In the genomic region with DNA sequence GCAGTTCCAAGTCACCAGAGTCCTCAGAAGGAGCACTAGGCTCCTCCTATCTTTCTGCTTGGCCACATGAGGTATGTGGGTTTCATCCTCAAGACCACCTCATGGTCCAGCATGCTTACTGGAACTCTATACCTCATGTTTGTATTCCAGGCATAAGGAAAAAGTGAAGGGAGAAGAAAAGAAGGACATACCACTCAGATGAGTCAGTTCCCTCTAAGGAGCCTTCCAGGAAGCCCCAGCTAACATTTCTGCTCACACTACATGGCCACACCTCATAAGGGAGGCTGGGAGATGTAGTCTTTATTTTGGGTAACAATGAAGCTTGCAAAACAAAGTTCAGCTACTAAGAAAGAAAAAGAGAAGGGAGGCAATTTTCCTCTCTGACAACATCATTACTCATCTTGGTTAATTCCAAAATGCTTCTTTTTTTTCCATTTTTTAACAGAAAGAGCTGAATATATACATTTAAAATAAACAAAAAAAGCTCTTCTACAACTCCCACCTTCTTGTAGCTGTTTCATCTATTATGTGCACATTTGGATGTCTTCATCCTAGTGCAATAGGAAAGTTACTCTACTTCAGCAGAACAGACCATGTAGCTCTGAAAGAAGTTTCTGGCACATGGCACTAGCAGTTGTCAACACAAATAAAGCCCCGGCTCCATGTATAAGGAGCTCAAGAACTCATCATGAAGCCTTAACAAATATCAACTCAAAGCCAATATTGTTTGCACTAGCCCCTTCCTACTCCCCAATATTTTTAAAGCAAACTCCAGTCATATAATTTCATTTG, we compare ENCODE assay signal across 10 cellular contexts.
DNase-seq lines count a peak whose midpoint lies in the region; ATAC-seq, FAIRE-seq and TF ChIP-seq lines count a peak whose summit lies in the region.
"Had no signal": no experiment of that assay in that cellular context is flagged by ENCODE, and none has a peak within 500 bp of the region (broad histone marks: within the 10 kb centered on the region; RNA-seq: fewer than 3 reads in every experiment).

No MANE protein-coding gene starts in this region.

- DNase-seq in AG08396 (ENCODE audit: low spot score) (peak; percentile 73), Kasumi-1 (lab: John Stamatoyannopoulos, UW) (peak; percentile 8 to 23), K562 (ENCODE audit: extremely low read depth in 1 of 4, low spot score in 3 of 4) (no peak), kidney glomerular epithelial cell (lab: John Stamatoyannopoulos, UW) (peak; percentile 90), nucleus accumbens (lab: John Stamatoyannopoulos, UW) (no peak)
- no peak for DNase-seq in activated effector memory CD4-positive, alpha-beta T cell treated with anti-CD3 and anti-CD28 coated beads, Interleukin-2, amount 50 U/mL, for 16 hours
- no peak for DNase-seq in activated CD4-positive, alpha-beta T cell treated with anti-CD3 and anti-CD28 coated beads for 48 hours
- DNase-seq: activated naive CD4-positive, alpha-beta T cell treated with Interleukin-2 at 50 U/mL for 16 hours had no signal

- H3K27me3 ChIP-seq in K562 (ENCODE audit: control insufficient read depth in 2 of 2, insufficient read depth in 2 of 2, low read length in 2 of 2), result no peaks in the 10 kb centered on the region; a peak in 1 of 5 replicates

- no peaks in the 10 kb centered on the region for H4K20me1 ChIP-seq in K562 (replicated peaks; ENCODE audit: control insufficient read depth, insufficient read depth, low read length)

- no peak for TF ChIP-seq POLR2A in K562 (conservative IDR thresholded peaks at IDR 0.05)

- H3K4me2 ChIP-seq in K562 (ENCODE audit: insufficient read depth, low read length), result no peak overlapping the region

- H3K9me3 ChIP-seq in K562 (replicated peaks; ENCODE audit: control insufficient read depth, insufficient read depth, low read depth, low read length), result no peaks in the 10 kb centered on the region

- H3K79me2 ChIP-seq in K562 (ENCODE audit: control insufficient read depth, insufficient read depth, low read length), result no peaks in the 10 kb centered on the region

- CTCF ChIA-PET in K562 (lab: Yijun Ruan, JAX; ENCODE audit: low intra/inter-chr PET ratio), result no interaction called here

- TF ChIP-seq CTCF in K562 (IDR thresholded peaks at IDR 0.05 in 2 of 3, conservative IDR thresholded peaks at IDR 0.05 in 1 of 3; ENCODE audit: insufficient read depth in 2 of 3, low read depth in 1 of 3, low read length in 3 of 3), result no peak

- H3K9me1 ChIP-seq in K562 (ENCODE audit: control insufficient read depth, insufficient read depth, low read length), result no peaks in the 10 kb centered on the region

- no peak overlapping the region for H3K9ac ChIP-seq in K562 (ENCODE audit: insufficient read depth in 1 of 2, low read depth in 2 of 2, low read length in 2 of 2)

- WGBS in K562 (ENCODE audit: insufficient coverage, low coverage, missing lambda C conversion rate), result 0% methylated on average over 1 of the region's 1 CpG

- intact Hi-C loops in K562 (cut with micrococcal nuclease), result no loop called here

- POLR2A ChIA-PET in K562 (lab: Yijun Ruan, JAX), result no interaction called here

- TF ChIP-seq EP300 in K562 (IDR thresholded peaks at IDR 0.05; ENCODE audit: low read length), result no peak

- ATAC-seq in K562 (no peak), HG02970 (IDR thresholded peaks at IDR 0.05; ENCODE audit: low FRiP score, unreplicated experiment) (no peak)

- H3K36me3 ChIP-seq in K562 (ENCODE audit: control insufficient read depth, insufficient read depth, low read length), result no peaks in the 10 kb centered on the region

- no peak overlapping the region for H3K4me3 ChIP-seq in K562
- H3K4me3 ChIP-seq: SK-N-MC had no signal

- no peaks in the 10 kb centered on the region for H3K4me1 ChIP-seq in K562 (replicated peaks in 1 of 2; ENCODE audit: control insufficient read depth in 2 of 2, insufficient read depth in 2 of 2, low read length in 2 of 2)

- in situ Hi-C loops in K562 (cut with MboI), result no loop called here

- no peak overlapping the region for H3K27ac ChIP-seq in K562 (ENCODE audit: extremely low read depth, low read depth, low read length)
- H3K27ac ChIP-seq: SK-N-MC had no signal

- no peak for TF ChIP-seq RAD21 in K562 (CRISPR knock-in tag; conservative IDR thresholded peaks at IDR 0.05 in 1 of 2, IDR thresholded peaks at IDR 0.05 in 1 of 2)

- no peak for FAIRE-seq in K562 (lab: Jason Lieb, UNC)

- BruUV-seq in K562 (replicated peaks; lab: Mats Ljungman, UMichigan), result no TSS peak

- no peak overlapping the region for H2AFZ ChIP-seq in K562 (ENCODE audit: low read depth, low read length)

TF ChIP-seq in K562, 482 proteins besides CTCF, POLR2A, EP300 and RAD21:
- TF ChIP-seq FOSL1 (tag; conservative IDR thresholded peaks at IDR 0.05), result peak; percentile 87
- TF ChIP-seq CHD2 (IDR thresholded peaks at IDR 0.05; ENCODE audit: low read depth, low read length), result no peak

Comparison
In these comparisons a context has a peak if more than half of its experiments do, and no peak if none do; other contexts are left out.
1. DNase-seq: peak in AG08396 (single experiment), Kasumi-1 (2 of 2) and kidney glomerular epithelial cell (single experiment); none in K562 (0 of 4), activated effector memory CD4-positive, alpha-beta T cell treated with anti-CD3 and anti-CD28 coated beads, Interleukin-2, amount 50 U/mL, for 16 hours (single experiment), activated CD4-positive, alpha-beta T cell treated with anti-CD3 and anti-CD28 coated beads for 48 hours (single experiment) and nucleus accumbens (0 of 56).